ENCODE assay signal across 8 cellular contexts in the genomic region with DNA sequence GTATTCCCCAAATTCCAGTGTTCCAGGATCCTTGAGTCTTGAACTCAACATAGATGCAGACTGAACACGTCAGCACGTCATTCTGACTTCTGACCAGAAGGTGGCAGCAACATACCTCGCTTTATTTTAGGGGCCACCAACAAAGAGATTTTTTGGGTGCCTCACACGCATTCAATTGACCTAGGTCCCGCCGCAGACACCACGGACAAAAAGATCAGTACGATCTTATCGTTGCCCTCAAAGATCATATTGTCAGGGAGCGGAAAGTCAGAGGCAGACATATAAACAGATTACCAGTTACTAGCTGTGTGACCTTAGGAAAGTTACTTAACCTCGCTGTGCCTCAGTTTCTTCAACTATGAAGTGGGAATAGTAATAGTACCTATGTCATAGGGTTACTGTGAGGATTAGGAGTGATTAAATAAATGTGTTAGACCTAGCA. TPM values are rescaled to one million over a fixed set of nuclear protein-coding genes. Genes with fewer than 3 reads are reported as not detected.
A peak's percentile ranks its signal among the peaks of the same experiment; 100 is the strongest.
DNase-seq lines count a peak whose midpoint lies in the region; ATAC-seq and TF ChIP-seq lines count a peak whose summit lies in the region.

No MANE protein-coding gene starts in this region.

- H3K4me3 ChIP-seq in GM12875 (ENCODE audit: low read depth, low read length) = no peak overlapping the region
- no peak overlapping the region for H3K4me3 ChIP-seq in PC-3 (ENCODE audit: low read length)
- H3K4me3 ChIP-seq in fibroblast of pulmonary artery (replicated peaks; ENCODE audit: low read depth, low read length) = no peak overlapping the region
- no peak overlapping the region for H3K4me3 ChIP-seq in ovary

- POLR2A ChIA-PET in PC-3 (lab: Charles Lee; ENCODE audit: unreplicated experiment) = no interaction called here

- no peak overlapping the region for H3K4me2 ChIP-seq in PC-3 (ENCODE audit: low read length)

- H4K20me1 ChIP-seq in PC-3 (ENCODE audit: low read length) = no peaks in the 10 kb centered on the region

- H3K9me3 ChIP-seq in PC-3 (ENCODE audit: low read length) (no peaks in the 10 kb centered on the region), ovary (no peaks in the 10 kb centered on the region)

- WGBS in ovary, 3 donors = 8 to 9% (median 9%) methylated on average over 11 of the region's 11 CpGs

- TF ChIP-seq POLR2A in ovary (IDR thresholded peaks at IDR 0.05) = no peak

- H3F3A ChIP-seq in PC-3 (ENCODE audit: low read length, unreplicated experiment) = no peaks in the 10 kb centered on the region

- CTCF ChIA-PET in PC-3 (lab: Charles Lee) = interaction anchor here (0.5 to 1.9 kb wide), 6 partner anchors 9 to 265 kb away, joined by 3 to 9 read pairs (median 5); a partner anchor contains a TSS

- ATAC-seq in PC-3 (peak; percentile 49; the same call in 1 of the 2 replicates), HG02840 (IDR thresholded peaks at IDR 0.05; ENCODE audit: low FRiP score, unreplicated experiment) (no peak)

- H3K79me2 ChIP-seq in PC-3 (ENCODE audit: low read length) = no peaks in the 10 kb centered on the region

- DNase-seq in AG08395 (ENCODE audit: low spot score) = peak; percentile 78
- peak; percentile 74 for DNase-seq in PC-3
- peak; percentile 38 to 39 for DNase-seq in activated T-helper 1 cell treated with anti-CD3 and anti-CD28 coated beads, Interleukin-2, amount 50 U/mL, for 16 hours (ENCODE audit: low read depth in 1 of 2, low spot score in 1 of 2)
- DNase-seq in fibroblast of pulmonary artery (ENCODE audit: low read depth) = peak; percentile 68
- peak in 4 of 5 donors; percentile 55 to 64 (median 60) for DNase-seq in ovary
- DNase-seq in HK-2 (ENCODE audit: unreplicated experiment) = no peak

- no peaks in the 10 kb centered on the region for H3K36me3 ChIP-seq in PC-3 (ENCODE audit: low read depth, low read length)
- H3K36me3 ChIP-seq in ovary = no peaks in the 10 kb centered on the region

- intact Hi-C loops in PC-3 (cut with micrococcal nuclease) = loop anchor here (2.0 to 10.0 kb wide), 2 partner anchors 48 to 226 kb away; a partner anchor contains a TSS
- intact Hi-C loops in ovary (cut with DNase I) = loop anchor here in 1 of 4 donors (10.0 kb wide), 1 partner anchor 236 kb away; no protein-coding TSS in a partner anchor

- H3K27ac ChIP-seq in PC-3 (ENCODE audit: low read length) (no peak overlapping the region), ovary (no peak overlapping the region)

- TF ChIP-seq CTCF in GM12875 (IDR thresholded peaks at IDR 0.05; ENCODE audit: borderline replicate concordance, insufficient read depth, low read depth, low read length) (peak; percentile 73), PC-3 (conservative IDR thresholded peaks at IDR 0.05; ENCODE audit: low read depth, low read length) (peak; percentile 96), fibroblast of pulmonary artery (IDR thresholded peaks at IDR 0.05; ENCODE audit: low read length, missing control alignments) (peak; percentile 76), ovary (IDR thresholded peaks at IDR 0.05) (peak; percentile 65 to 67 (median 66))

- H3K27me3 ChIP-seq in PC-3 (ENCODE audit: low read length) (no peaks in the 10 kb centered on the region), ovary (no peaks in the 10 kb centered on the region)

- no peak for TF ChIP-seq EP300 in ovary (IDR thresholded peaks at IDR 0.05)

- BruUV-seq in PC-3 (replicated peaks; lab: Mats Ljungman, UMichigan) = no TSS peak

- 0 out of 2 replicates have a peak overlapping the region, but pooled peaks have one; percentile 18 for H2AFZ ChIP-seq in PC-3 (ENCODE audit: low read length)

- H3K9me2 ChIP-seq in PC-3 (replicated peaks; ENCODE audit: low read length) = no peaks in the 10 kb centered on the region

- H3K4me1 ChIP-seq in PC-3 (ENCODE audit: insufficient read depth, low read length) = no peaks in the 10 kb centered on the region
- no peaks in the 10 kb centered on the region for H3K4me1 ChIP-seq in ovary (ENCODE audit: insufficient read depth)

- H3K9ac ChIP-seq in PC-3 (ENCODE audit: low read length) = no peak overlapping the region

RNA-seq across cellular contexts. Expression of a gene that starts 6.5 kb away (rescaled TPM):
- total RNA-seq in PC-3 (2014; rRNA removed) (0.15 TPM in 1 of 2 replicates, not detected in the other), ovary (1 to 10 TPM in 2 of 7 donors, under 1 TPM in 5; 0.15 to 1.8 (median 0.34) TPM)
- 1 to 10 TPM in 1 of 2 donors, under 1 TPM in 1; 0.33 to 1.4 TPM for polyA plus RNA-seq in ovary

RNA-seq across cellular contexts. Expression of a gene that starts 23.6 kb away (rescaled TPM):
- 1,285 and 1,376 TPM in 2 replicates for total RNA-seq in PC-3 (2014; rRNA removed)
- 100 to 1,000 TPM in 4 of 7 donors, 10 to 100 TPM in 3; 51.9 to 122 (median 101) TPM for total RNA-seq in ovary
- polyA plus RNA-seq in ovary = 100 to 1,000 TPM in 1 of 2 donors, 10 to 100 TPM in 1; 81.0 to 179 TPM

RNA-seq across cellular contexts. Expression of a gene that starts 34.6 kb away (rescaled TPM):
- 99.2 and 103 TPM in 2 replicates for total RNA-seq in PC-3 (2014; rRNA removed)
- 1 to 10 TPM in 3 of 7 donors, under 1 TPM in 3, not detected in 1; 0.36 to 1.6 (median 0.89) TPM for total RNA-seq in ovary
- polyA plus RNA-seq in ovary = under 1 TPM; 0.40 to 0.92 TPM

RNA-seq across cellular contexts. Expression of a gene that starts 48.6 kb away (rescaled TPM):
- total RNA-seq in PC-3 (2014; rRNA removed) (5.3 and 6.9 TPM in 2 replicates), ovary (not detected)
- polyA plus RNA-seq in ovary = not detected

RNA-seq across cellular contexts. Expression of a gene that starts 58.3 kb away (rescaled TPM):
- total RNA-seq in PC-3 (2014; rRNA removed) = 12.9 and 16.8 TPM in 2 replicates
- 1 to 10 TPM in 1 of 7 donors, under 1 TPM in 4, not detected in 2; 0.37 to 3.4 (median 0.47) TPM for total RNA-seq in ovary
- polyA plus RNA-seq in ovary = under 1 TPM; 0.30 to 0.58 TPM

Comparison
In these comparisons a context has a peak if more than half of its experiments do, and no peak if none do; other contexts are left out.
1. RNA of a gene that starts 23.6 kb away (total RNA-seq): 1,285 to 1,376 TPM in PC-3; 51.9 to 122 TPM in ovary; every median in the first group is over 10 times any median in the second.
2. RNA of a gene that starts 34.6 kb away (total RNA-seq): 99.2 to 103 TPM in PC-3; 0.36 to 1.6 TPM in ovary; every median in the first group is over 10 times any median in the second.
3. Peak in every context shown above with its lines, with median percentiles within 50 percentile points of each other: CTCF ChIP-seq.